Comparison of ENCODE assay signal across 1 cellular context in the genomic region with DNA sequence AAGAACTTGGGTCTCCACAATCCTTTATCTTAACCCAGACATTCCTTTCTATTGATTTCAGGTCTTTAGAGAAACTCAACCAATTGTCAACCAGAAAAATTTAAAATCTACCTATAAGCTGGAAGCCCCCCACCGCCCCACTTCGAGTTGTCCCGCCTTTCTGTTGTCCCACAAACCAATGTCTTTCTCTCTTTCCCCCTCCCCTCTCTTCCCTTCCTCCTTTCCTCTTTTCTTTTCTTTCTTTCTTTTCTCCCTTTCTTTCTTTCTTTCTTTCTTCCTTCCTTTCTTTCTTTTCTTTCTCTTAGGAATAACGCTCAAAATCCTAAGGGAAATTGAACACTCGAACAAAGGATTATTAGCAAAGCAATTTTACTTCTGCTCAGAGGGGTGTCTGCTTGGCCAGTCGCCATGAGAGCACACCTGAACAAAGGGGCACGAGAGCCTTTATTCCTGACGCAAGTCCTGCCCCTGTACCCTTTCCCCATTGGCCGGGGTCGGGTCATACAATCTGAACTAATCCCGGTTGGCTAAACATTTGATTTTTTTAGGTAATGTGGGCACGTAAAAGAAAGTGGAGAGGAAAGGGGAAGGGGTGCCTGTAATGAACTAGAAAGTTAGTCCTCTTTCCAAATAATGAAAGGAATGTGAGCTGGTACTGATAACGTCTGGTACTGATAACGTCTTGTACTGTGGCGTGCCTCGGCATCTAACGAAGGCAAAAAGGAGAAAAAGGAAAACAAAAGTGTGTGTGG.
TF ChIP-seq lines count a peak whose summit lies in the region.

No MANE protein-coding gene starts in this region.

TF ChIP-seq in K562, 482 proteins besides CTCF, POLR2A, EP300 and RAD21 (continues in another document):
- TF ChIP-seq TEAD1 (CRISPR knock-in tag; IDR thresholded peaks at IDR 0.05): peak in 1 of 2 experiments; percentile 90; a peak in 2 of 4 replicates
- TF ChIP-seq ZKSCAN8 (CRISPR knock-in tag; IDR thresholded peaks at IDR 0.05): no peak
- TF ChIP-seq, protein P1, sequence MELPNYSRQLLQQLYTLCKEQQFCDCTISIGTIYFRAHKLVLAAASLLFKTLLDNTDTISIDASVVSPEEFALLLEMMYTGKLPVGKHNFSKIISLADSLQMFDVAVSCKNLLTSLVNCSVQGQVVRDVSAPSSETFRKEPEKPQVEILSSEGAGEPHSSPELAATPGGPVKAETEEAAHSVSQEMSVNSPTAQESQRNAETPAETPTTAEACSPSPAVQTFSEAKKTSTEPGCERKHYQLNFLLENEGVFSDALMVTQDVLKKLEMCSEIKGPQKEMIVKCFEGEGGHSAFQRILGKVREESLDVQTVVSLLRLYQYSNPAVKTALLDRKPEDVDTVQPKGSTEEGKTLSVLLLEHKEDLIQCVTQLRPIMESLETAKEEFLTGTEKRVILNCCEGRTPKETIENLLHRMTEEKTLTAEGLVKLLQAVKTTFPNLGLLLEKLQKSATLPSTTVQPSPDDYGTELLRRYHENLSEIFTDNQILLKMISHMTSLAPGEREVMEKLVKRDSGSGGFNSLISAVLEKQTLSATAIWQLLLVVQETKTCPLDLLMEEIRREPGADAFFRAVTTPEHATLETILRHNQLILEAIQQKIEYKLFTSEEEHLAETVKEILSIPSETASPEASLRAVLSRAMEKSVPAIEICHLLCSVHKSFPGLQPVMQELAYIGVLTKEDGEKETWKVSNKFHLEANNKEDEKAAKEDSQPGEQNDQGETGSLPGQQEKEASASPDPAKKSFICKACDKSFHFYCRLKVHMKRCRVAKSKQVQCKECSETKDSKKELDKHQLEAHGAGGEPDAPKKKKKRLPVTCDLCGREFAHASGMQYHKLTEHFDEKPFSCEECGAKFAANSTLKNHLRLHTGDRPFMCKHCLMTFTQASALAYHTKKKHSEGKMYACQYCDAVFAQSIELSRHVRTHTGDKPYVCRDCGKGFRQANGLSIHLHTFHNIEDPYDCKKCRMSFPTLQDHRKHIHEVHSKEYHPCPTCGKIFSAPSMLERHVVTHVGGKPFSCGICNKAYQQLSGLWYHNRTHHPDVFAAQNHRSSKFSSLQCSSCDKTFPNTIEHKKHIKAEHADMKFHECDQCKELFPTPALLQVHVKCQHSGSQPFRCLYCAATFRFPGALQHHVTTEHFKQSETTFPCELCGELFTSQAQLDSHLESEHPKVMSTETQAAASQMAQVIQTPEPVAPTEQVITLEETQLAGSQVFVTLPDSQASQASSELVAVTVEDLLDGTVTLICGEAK (IDR thresholded peaks at IDR 0.05): peak; percentile 50; the same call in 1 of the 2 replicates
- TF ChIP-seq, protein P1 (CRISPR knock-in tag; IDR thresholded peaks at IDR 0.05): no peak
- peak; percentile 66 for TF ChIP-seq DPF2 (IDR thresholded peaks at IDR 0.05)
- TF ChIP-seq, protein P2, sequence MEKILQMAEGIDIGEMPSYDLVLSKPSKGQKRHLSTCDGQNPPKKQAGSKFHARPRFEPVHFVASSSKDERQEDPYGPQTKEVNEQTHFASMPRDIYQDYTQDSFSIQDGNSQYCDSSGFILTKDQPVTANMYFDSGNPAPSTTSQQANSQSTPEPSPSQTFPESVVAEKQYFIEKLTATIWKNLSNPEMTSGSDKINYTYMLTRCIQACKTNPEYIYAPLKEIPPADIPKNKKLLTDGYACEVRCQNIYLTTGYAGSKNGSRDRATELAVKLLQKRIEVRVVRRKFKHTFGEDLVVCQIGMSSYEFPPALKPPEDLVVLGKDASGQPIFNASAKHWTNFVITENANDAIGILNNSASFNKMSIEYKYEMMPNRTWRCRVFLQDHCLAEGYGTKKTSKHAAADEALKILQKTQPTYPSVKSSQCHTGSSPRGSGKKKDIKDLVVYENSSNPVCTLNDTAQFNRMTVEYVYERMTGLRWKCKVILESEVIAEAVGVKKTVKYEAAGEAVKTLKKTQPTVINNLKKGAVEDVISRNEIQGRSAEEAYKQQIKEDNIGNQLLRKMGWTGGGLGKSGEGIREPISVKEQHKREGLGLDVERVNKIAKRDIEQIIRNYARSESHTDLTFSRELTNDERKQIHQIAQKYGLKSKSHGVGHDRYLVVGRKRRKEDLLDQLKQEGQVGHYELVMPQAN (IDR thresholded peaks at IDR 0.05; ENCODE audit: borderline replicate concordance): peak; percentile 66; the same call in 1 of the 2 replicates
- peak; percentile 53; the same call in 1 of the 2 replicates for TF ChIP-seq LARP7 (IDR thresholded peaks at IDR 0.05)
- peak; percentile 60; the same call in 1 of the 2 replicates for TF ChIP-seq TEAD2 (tag; IDR thresholded peaks at IDR 0.05)
- TF ChIP-seq ARID1B (IDR thresholded peaks at IDR 0.05): peak; percentile 59
- TF ChIP-seq, protein P3, sequence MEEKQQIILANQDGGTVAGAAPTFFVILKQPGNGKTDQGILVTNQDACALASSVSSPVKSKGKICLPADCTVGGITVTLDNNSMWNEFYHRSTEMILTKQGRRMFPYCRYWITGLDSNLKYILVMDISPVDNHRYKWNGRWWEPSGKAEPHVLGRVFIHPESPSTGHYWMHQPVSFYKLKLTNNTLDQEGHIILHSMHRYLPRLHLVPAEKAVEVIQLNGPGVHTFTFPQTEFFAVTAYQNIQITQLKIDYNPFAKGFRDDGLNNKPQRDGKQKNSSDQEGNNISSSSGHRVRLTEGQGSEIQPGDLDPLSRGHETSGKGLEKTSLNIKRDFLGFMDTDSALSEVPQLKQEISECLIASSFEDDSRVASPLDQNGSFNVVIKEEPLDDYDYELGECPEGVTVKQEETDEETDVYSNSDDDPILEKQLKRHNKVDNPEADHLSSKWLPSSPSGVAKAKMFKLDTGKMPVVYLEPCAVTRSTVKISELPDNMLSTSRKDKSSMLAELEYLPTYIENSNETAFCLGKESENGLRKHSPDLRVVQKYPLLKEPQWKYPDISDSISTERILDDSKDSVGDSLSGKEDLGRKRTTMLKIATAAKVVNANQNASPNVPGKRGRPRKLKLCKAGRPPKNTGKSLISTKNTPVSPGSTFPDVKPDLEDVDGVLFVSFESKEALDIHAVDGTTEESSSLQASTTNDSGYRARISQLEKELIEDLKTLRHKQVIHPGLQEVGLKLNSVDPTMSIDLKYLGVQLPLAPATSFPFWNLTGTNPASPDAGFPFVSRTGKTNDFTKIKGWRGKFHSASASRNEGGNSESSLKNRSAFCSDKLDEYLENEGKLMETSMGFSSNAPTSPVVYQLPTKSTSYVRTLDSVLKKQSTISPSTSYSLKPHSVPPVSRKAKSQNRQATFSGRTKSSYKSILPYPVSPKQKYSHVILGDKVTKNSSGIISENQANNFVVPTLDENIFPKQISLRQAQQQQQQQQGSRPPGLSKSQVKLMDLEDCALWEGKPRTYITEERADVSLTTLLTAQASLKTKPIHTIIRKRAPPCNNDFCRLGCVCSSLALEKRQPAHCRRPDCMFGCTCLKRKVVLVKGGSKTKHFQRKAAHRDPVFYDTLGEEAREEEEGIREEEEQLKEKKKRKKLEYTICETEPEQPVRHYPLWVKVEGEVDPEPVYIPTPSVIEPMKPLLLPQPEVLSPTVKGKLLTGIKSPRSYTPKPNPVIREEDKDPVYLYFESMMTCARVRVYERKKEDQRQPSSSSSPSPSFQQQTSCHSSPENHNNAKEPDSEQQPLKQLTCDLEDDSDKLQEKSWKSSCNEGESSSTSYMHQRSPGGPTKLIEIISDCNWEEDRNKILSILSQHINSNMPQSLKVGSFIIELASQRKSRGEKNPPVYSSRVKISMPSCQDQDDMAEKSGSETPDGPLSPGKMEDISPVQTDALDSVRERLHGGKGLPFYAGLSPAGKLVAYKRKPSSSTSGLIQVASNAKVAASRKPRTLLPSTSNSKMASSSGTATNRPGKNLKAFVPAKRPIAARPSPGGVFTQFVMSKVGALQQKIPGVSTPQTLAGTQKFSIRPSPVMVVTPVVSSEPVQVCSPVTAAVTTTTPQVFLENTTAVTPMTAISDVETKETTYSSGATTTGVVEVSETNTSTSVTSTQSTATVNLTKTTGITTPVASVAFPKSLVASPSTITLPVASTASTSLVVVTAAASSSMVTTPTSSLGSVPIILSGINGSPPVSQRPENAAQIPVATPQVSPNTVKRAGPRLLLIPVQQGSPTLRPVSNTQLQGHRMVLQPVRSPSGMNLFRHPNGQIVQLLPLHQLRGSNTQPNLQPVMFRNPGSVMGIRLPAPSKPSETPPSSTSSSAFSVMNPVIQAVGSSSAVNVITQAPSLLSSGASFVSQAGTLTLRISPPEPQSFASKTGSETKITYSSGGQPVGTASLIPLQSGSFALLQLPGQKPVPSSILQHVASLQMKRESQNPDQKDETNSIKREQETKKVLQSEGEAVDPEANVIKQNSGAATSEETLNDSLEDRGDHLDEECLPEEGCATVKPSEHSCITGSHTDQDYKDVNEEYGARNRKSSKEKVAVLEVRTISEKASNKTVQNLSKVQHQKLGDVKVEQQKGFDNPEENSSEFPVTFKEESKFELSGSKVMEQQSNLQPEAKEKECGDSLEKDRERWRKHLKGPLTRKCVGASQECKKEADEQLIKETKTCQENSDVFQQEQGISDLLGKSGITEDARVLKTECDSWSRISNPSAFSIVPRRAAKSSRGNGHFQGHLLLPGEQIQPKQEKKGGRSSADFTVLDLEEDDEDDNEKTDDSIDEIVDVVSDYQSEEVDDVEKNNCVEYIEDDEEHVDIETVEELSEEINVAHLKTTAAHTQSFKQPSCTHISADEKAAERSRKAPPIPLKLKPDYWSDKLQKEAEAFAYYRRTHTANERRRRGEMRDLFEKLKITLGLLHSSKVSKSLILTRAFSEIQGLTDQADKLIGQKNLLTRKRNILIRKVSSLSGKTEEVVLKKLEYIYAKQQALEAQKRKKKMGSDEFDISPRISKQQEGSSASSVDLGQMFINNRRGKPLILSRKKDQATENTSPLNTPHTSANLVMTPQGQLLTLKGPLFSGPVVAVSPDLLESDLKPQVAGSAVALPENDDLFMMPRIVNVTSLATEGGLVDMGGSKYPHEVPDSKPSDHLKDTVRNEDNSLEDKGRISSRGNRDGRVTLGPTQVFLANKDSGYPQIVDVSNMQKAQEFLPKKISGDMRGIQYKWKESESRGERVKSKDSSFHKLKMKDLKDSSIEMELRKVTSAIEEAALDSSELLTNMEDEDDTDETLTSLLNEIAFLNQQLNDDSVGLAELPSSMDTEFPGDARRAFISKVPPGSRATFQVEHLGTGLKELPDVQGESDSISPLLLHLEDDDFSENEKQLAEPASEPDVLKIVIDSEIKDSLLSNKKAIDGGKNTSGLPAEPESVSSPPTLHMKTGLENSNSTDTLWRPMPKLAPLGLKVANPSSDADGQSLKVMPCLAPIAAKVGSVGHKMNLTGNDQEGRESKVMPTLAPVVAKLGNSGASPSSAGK (IDR thresholded peaks at IDR 0.05): peak; percentile 37
- peak; percentile 36; the same call in 1 of the 2 replicates for TF ChIP-seq ADNP (tag; IDR thresholded peaks at IDR 0.05)
- TF ChIP-seq, protein P4, sequence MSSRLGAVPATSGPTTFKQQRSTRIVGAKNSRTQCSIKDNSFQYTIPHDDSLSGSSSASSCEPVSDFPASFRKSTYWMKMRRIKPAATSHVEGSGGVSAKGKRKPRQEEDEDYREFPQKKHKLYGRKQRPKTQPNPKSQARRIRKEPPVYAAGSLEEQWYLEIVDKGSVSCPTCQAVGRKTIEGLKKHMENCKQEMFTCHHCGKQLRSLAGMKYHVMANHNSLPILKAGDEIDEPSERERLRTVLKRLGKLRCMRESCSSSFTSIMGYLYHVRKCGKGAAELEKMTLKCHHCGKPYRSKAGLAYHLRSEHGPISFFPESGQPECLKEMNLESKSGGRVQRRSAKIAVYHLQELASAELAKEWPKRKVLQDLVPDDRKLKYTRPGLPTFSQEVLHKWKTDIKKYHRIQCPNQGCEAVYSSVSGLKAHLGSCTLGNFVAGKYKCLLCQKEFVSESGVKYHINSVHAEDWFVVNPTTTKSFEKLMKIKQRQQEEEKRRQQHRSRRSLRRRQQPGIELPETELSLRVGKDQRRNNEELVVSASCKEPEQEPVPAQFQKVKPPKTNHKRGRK (tag; IDR thresholded peaks at IDR 0.05): peak; percentile 97
- TF ChIP-seq, protein P5, sequence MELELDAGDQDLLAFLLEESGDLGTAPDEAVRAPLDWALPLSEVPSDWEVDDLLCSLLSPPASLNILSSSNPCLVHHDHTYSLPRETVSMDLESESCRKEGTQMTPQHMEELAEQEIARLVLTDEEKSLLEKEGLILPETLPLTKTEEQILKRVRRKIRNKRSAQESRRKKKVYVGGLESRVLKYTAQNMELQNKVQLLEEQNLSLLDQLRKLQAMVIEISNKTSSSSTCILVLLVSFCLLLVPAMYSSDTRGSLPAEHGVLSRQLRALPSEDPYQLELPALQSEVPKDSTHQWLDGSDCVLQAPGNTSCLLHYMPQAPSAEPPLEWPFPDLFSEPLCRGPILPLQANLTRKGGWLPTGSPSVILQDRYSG (tag; conservative IDR thresholded peaks at IDR 0.05; ENCODE audit: low read depth): 0 out of 2 replicates have a peak, but pooled peaks have one; percentile 21
- peak; percentile 57; the same call in 1 of the 2 replicates for TF ChIP-seq SMARCE1 (IDR thresholded peaks at IDR 0.05)
- peak; percentile 40; the same call in 1 of the 2 replicates for TF ChIP-seq CXXC5 (CRISPR knock-in tag; IDR thresholded peaks at IDR 0.05)
- TF ChIP-seq EWSR1 (IDR thresholded peaks at IDR 0.05; ENCODE audit: borderline replicate concordance, low read depth, partially characterized antibody): no peak
- TF ChIP-seq NRF1 (conservative IDR thresholded peaks at IDR 0.05 in 1 of 2, IDR thresholded peaks at IDR 0.05 in 1 of 2): no peak
- TF ChIP-seq CAMTA2 (CRISPR knock-in tag; conservative IDR thresholded peaks at IDR 0.05): no peak
- TF ChIP-seq, protein P6, sequence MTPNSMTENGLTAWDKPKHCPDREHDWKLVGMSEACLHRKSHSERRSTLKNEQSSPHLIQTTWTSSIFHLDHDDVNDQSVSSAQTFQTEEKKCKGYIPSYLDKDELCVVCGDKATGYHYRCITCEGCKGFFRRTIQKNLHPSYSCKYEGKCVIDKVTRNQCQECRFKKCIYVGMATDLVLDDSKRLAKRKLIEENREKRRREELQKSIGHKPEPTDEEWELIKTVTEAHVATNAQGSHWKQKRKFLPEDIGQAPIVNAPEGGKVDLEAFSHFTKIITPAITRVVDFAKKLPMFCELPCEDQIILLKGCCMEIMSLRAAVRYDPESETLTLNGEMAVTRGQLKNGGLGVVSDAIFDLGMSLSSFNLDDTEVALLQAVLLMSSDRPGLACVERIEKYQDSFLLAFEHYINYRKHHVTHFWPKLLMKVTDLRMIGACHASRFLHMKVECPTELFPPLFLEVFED (CRISPR knock-in tag; conservative IDR thresholded peaks at IDR 0.05): 0 out of 2 replicates have a peak, but pooled peaks have one; percentile 33
- no peak for TF ChIP-seq SIRT6 (IDR thresholded peaks at IDR 0.05; ENCODE audit: low read depth, low read length)
